ENCODE assay signal across 27 cellular contexts in genomic region chr7:102813256-102814024, GRCh38.
DNase-seq lines count a peak whose midpoint lies in the region; ATAC-seq and TF ChIP-seq lines count a peak whose summit lies in the region.
"Had no signal": no experiment of that assay in that cellular context is flagged by ENCODE, and none has a peak within 500 bp of the region (broad histone marks: within the 10 kb centered on the region; RNA-seq: fewer than 3 reads in every experiment).

No MANE protein-coding gene starts in this region.

- H4K20me1 ChIP-seq in smooth muscle cell (ENCODE audit: low read depth), result no peaks in the 10 kb centered on the region

- peak; percentile 26 to 43 for ATAC-seq in activated naive CD4-positive, alpha-beta T cell treated with anti-CD3 and anti-CD28 coated beads, Interleukin-2, amount 50 U/mL, for 72 hours
- peak; percentile 30; the same call in 2 of the 3 replicates for ATAC-seq in RWPE2 (ENCODE audit: low read depth)
- ATAC-seq in GM21447 (IDR thresholded peaks at IDR 0.05; ENCODE audit: unreplicated experiment), result no peak
- ATAC-seq: body of pancreas, left ventricle myocardium superior, natural killer cell, upper lobe of right lung had no signal

- H3K9me3 ChIP-seq in RWPE2 (ENCODE audit: severe bottlenecking) (no peaks in the 10 kb centered on the region), smooth muscle cell (replicated peaks; ENCODE audit: low read depth) (no peaks in the 10 kb centered on the region)
- H3K9me3 ChIP-seq: body of pancreas, Caco-2, suprapubic skin, upper lobe of right lung had no signal

- H3K79me2 ChIP-seq in smooth muscle cell (ENCODE audit: low read depth), result no peaks in the 10 kb centered on the region

- TF ChIP-seq CTCF in RWPE2 (IDR thresholded peaks at IDR 0.05; ENCODE audit: poor library complexity, severe bottlenecking), result no peak
- TF ChIP-seq CTCF in fibroblast of villous mesenchyme (IDR thresholded peaks at IDR 0.05; ENCODE audit: insufficient read depth, low read depth, low read length), result no peak
- TF ChIP-seq CTCF in smooth muscle cell (IDR thresholded peaks at IDR 0.05; ENCODE audit: borderline replicate concordance, insufficient read depth, poor library complexity, severe bottlenecking), result no peak

- 90% methylated on average over 2 of the region's 2 CpGs for WGBS in smooth muscle cell (ENCODE audit: low lambda C conversion rate)

- H3K4me1 ChIP-seq in RWPE2 (ENCODE audit: insufficient read depth, poor library complexity, severe bottlenecking) (peaks cover 10% of the 10 kb centered on the region), smooth muscle cell (ENCODE audit: low read depth) (no peaks in the 10 kb centered on the region)
- H3K4me1 ChIP-seq: suprapubic skin had no signal

- no peak overlapping the region for H2AFZ ChIP-seq in smooth muscle cell (ENCODE audit: low read depth)

- peak overlapping the region; percentile 42 for H3K4me2 ChIP-seq in smooth muscle cell

- H3K27ac ChIP-seq in RWPE2 (ENCODE audit: poor library complexity, severe bottlenecking), result peak overlapping the region; percentile 56
- peak overlapping the region; percentile 51 for H3K27ac ChIP-seq in smooth muscle cell (ENCODE audit: low read depth)
- H3K27ac ChIP-seq: body of pancreas, dorsolateral prefrontal cortex, suprapubic skin, upper lobe of right lung had no signal

- H3K9ac ChIP-seq in smooth muscle cell (ENCODE audit: low read depth), result no peak overlapping the region

- H3K27me3 ChIP-seq in RWPE2 (ENCODE audit: insufficient read depth, poor library complexity, severe bottlenecking) (no peaks in the 10 kb centered on the region), smooth muscle cell (ENCODE audit: low read depth) (no peaks in the 10 kb centered on the region)
- H3K27me3 ChIP-seq: body of pancreas, dorsolateral prefrontal cortex, suprapubic skin, upper lobe of right lung had no signal

- peak overlapping the region in 1 of 2 donors; percentile 30 for H3K27ac Mint-ChIP-seq in activated naive CD4-positive, alpha-beta T cell treated with anti-CD3 and anti-CD28 coated beads, Interleukin-2, amount 50 U/mL, for 72 hours
- H3K27ac Mint-ChIP-seq: activated CD4-positive, alpha-beta T cell treated with anti-CD3 and anti-CD28 coated beads, Interleukin-2, amount 10 ng/mL, durations not matched to agents 24 days and 14 days; natural killer cell; T-helper 2 cell treated with Interferon-gamma antibody and Interleukin-4, amounts not matched to agents 5 μg/mL and 100 μg/mL, for 36 hours had no signal

- no peaks in the 10 kb centered on the region for H3K9me3 Mint-ChIP-seq in activated naive CD4-positive, alpha-beta T cell treated with anti-CD3 and anti-CD28 coated beads, Interleukin-2, amount 50 U/mL, for 72 hours
- H3K9me3 Mint-ChIP-seq: activated CD4-positive, alpha-beta T cell treated with anti-CD3 and anti-CD28 coated beads, Interleukin-2, amount 10 ng/mL, durations not matched to agents 24 days and 14 days; natural killer cell; T-helper 2 cell treated with Interferon-gamma antibody and Interleukin-4, amounts not matched to agents 5 μg/mL and 100 μg/mL, for 36 hours had no signal

- H3K36me3 ChIP-seq in RWPE2 (ENCODE audit: low read depth) (no peaks in the 10 kb centered on the region), smooth muscle cell (ENCODE audit: low read depth) (no peaks in the 10 kb centered on the region)
- H3K36me3 ChIP-seq: upper lobe of right lung had no signal

- no peaks in the 10 kb centered on the region for H3K36me3 Mint-ChIP-seq in activated naive CD4-positive, alpha-beta T cell treated with anti-CD3 and anti-CD28 coated beads, Interleukin-2, amount 50 U/mL, for 72 hours
- H3K36me3 Mint-ChIP-seq: natural killer cell had no signal

- H3F3A ChIP-seq in smooth muscle cell (ENCODE audit: low read depth), result no peaks in the 10 kb centered on the region

- no peak overlapping the region for H3K4me3 ChIP-seq in RWPE2 (ENCODE audit: severe bottlenecking)
- H3K4me3 ChIP-seq in fibroblast of villous mesenchyme (ENCODE audit: low read depth, low read length), result no peak overlapping the region
- no peak overlapping the region for H3K4me3 ChIP-seq in smooth muscle cell
- H3K4me3 ChIP-seq: body of pancreas, dorsolateral prefrontal cortex, suprapubic skin, upper lobe of right lung had no signal

- no peak for DNase-seq in activated naive CD4-positive, alpha-beta T cell treated with anti-CD3 and anti-CD28 coated beads, Interleukin-2, amount 50 U/mL, for 72 hours (ENCODE audit: low spot score in 2 of 2)
- DNase-seq in activated naive CD4-positive, alpha-beta T cell (lab: John Stamatoyannopoulos, UW), result no peak
- DNase-seq in RWPE2 (ENCODE audit: low spot score) (no peak), fibroblast of villous mesenchyme (ENCODE audit: low read depth) (peak; percentile 58), smooth muscle cell (lab: John Stamatoyannopoulos, UW; ENCODE audit: unreplicated experiment) (no peak), CD1c-positive myeloid dendritic cell (ENCODE audit: extremely low spot score) (no peak), NCI-H510A treated with DMSO at 0.1 percent for 48 hours (lab: John Stamatoyannopoulos, UW) (no peak)
- DNase-seq: activated CD4-positive, alpha-beta T cell treated with anti-CD3 and anti-CD28 coated beads, Interleukin-2, amount 10 ng/mL, durations not matched to agents 24 days and 14 days; activated CD8-positive, alpha-beta memory T cell treated with anti-CD3 and anti-CD28 coated beads, Interleukin-2, amount 50 U/mL, for 4 hours; activated effector memory CD4-positive, alpha-beta T cell treated with anti-CD3 and anti-CD28 coated beads, Interleukin-2, amount 50 U/mL, for 16 hours; body of pancreas; Caco-2; cerebellar nuclear complex; DMS79; dorsolateral prefrontal cortex; GF-D8; KG1; left ventricle myocardium superior; natural killer cell; NCI-H1417 treated with DMSO at 0.1 percent for 48 hours; NCI-H2081 treated with DMSO at 0.1 percent for 48 hours; NCI-H82; stimulated activated CD4-positive, alpha-beta T cell treated with anti-CD3 and anti-CD28 coated beads, Interleukin-4, amount 100 ng/mL, for 1 hour; upper lobe of right lung had no signal
